8 cellular contexts compared by ENCODE assay signal in genomic region chr3:182710557-182711157, GRCh38.
DNase-seq lines count a peak whose midpoint lies in the region; ATAC-seq and TF ChIP-seq lines count a peak whose summit lies in the region.

No MANE protein-coding gene starts in this region.

- no peaks in the 10 kb centered on the region for H3K36me3 Mint-ChIP-seq in activated naive CD4-positive, alpha-beta T cell treated with anti-CD3 and anti-CD28 coated beads, Interleukin-2, amount 50 U/mL, for 72 hours
- H3K36me3 Mint-ChIP-seq in activated naive CD4-positive, alpha-beta T cell treated with anti-CD3 and anti-CD28 coated beads, Interleukin-2, amount 10 ng/mL, durations not matched to agents 7 days and 5 days: no peaks in the 10 kb centered on the region
- no peaks in the 10 kb centered on the region for H3K36me3 Mint-ChIP-seq in memory B cell

- no peaks in the 10 kb centered on the region for H3K9me3 Mint-ChIP-seq in activated naive CD4-positive, alpha-beta T cell treated with anti-CD3 and anti-CD28 coated beads, Interleukin-2, amount 50 U/mL, for 72 hours
- H3K9me3 Mint-ChIP-seq in activated naive CD4-positive, alpha-beta T cell treated with anti-CD3 and anti-CD28 coated beads, Interleukin-2, amount 10 ng/mL, durations not matched to agents 7 days and 5 days: no peaks in the 10 kb centered on the region
- H3K9me3 Mint-ChIP-seq in memory B cell: no peaks in the 10 kb centered on the region

- peak; percentile 57 for TF ChIP-seq CTCF in brain microvascular endothelial cell (IDR thresholded peaks at IDR 0.05; ENCODE audit: low read depth, low read length, missing control alignments)

- H3K4me1 Mint-ChIP-seq in activated naive CD4-positive, alpha-beta T cell treated with anti-CD3 and anti-CD28 coated beads, Interleukin-2, amount 10 ng/mL, durations not matched to agents 7 days and 5 days: peaks cover 3% of the 10 kb centered on the region
- peaks cover 2% of the 10 kb centered on the region for H3K4me1 Mint-ChIP-seq in memory B cell

- no peaks in the 10 kb centered on the region for H3K36me3 ChIP-seq in brain microvascular endothelial cell (replicated peaks)

- peaks cover 5% of the 10 kb centered on the region for H3K27me3 Mint-ChIP-seq in activated naive CD4-positive, alpha-beta T cell treated with anti-CD3 and anti-CD28 coated beads, Interleukin-2, amount 10 ng/mL, durations not matched to agents 7 days and 5 days
- H3K27me3 Mint-ChIP-seq in memory B cell: peaks cover 2% of the 10 kb centered on the region

- ATAC-seq in activated naive CD4-positive, alpha-beta T cell treated with anti-CD3 and anti-CD28 coated beads, Interleukin-2, amount 50 U/mL, for 72 hours: peak; percentile 22 to 58
- ATAC-seq in HG02610 (IDR thresholded peaks at IDR 0.05; ENCODE audit: unreplicated experiment): peak; percentile 46
- peak; percentile 68 for ATAC-seq in memory B cell (ENCODE audit: low read depth)

- no peak for DNase-seq in activated naive CD4-positive, alpha-beta T cell treated with anti-CD3 and anti-CD28 coated beads, Interleukin-2, amount 50 U/mL, for 72 hours (ENCODE audit: low spot score in 2 of 2)
- no peak for DNase-seq in activated naive CD4-positive, alpha-beta T cell treated with anti-CD3 and anti-CD28 coated beads, Interleukin-2, amount 10 ng/mL, durations not matched to agents 7 days and 5 days
- DNase-seq in NCI-H2227 treated with DMSO at 0.1 percent for 48 hours (lab: John Stamatoyannopoulos, UW) (peak; percentile 13), brain microvascular endothelial cell (no peak), memory B cell (ENCODE audit: low spot score in 2 of 2) (peak in 1 of 2 donors; percentile 29), posterior cingulate gyrus (no peak)
- DNase-seq in central memory CD4-positive, alpha-beta T cell: no peak

- no peak overlapping the region for H3K4me3 Mint-ChIP-seq in activated naive CD4-positive, alpha-beta T cell treated with anti-CD3 and anti-CD28 coated beads, Interleukin-2, amount 10 ng/mL, durations not matched to agents 7 days and 5 days
- H3K4me3 Mint-ChIP-seq in memory B cell: no peak overlapping the region

- CTCF ChIA-PET in activated naive CD4-positive, alpha-beta T cell treated with anti-CD3 and anti-CD28 coated beads, Interleukin-2, amount 10 ng/mL, durations not matched to agents 7 days and 5 days (lab: Charles Lee): interaction anchor here (1.0 to 3.5 kb wide), 9 partner anchors 9 to 468 kb away, joined by 3 to 15 read pairs (median 3); partner anchors contain the start of gene ATP11B

- in situ Hi-C loops in brain microvascular endothelial cell (cut with HindIII; ENCODE audit: low pct_ligation_motif_present, low sequenced_read_pairs): no loop called here

- intact Hi-C loops in posterior cingulate gyrus (cut with DNase I): loop anchor here (5.0 to 10.0 kb wide), 2 partner anchors 127 to 674 kb away; no protein-coding TSS in a partner anchor

- no peak overlapping the region for H3K27ac ChIP-seq in brain microvascular endothelial cell

- H3K4me3 ChIP-seq in brain microvascular endothelial cell (ENCODE audit: low read depth, low read length): no peak overlapping the region

- no peak overlapping the region for H3K27ac Mint-ChIP-seq in activated naive CD4-positive, alpha-beta T cell treated with anti-CD3 and anti-CD28 coated beads, Interleukin-2, amount 50 U/mL, for 72 hours
- no peak overlapping the region for H3K27ac Mint-ChIP-seq in activated naive CD4-positive, alpha-beta T cell treated with anti-CD3 and anti-CD28 coated beads, Interleukin-2, amount 10 ng/mL, durations not matched to agents 7 days and 5 days
- no peak overlapping the region for H3K27ac Mint-ChIP-seq in memory B cell

- H3K27me3 ChIP-seq in brain microvascular endothelial cell (replicated peaks): no peaks in the 10 kb centered on the region
